ENCODE assay signal across 1 cellular context in genomic region chr20:47886454-47887041, GRCh38.
TF ChIP-seq lines count a peak whose summit lies in the region.

No MANE protein-coding gene starts in this region.

TF ChIP-seq in HepG2, 621 proteins besides CTCF, POLR2A, EP300 and RAD21 (continued from another document and continues in another):
- TF ChIP-seq ZBTB4 (CRISPR knock-in tag; IDR thresholded peaks at IDR 0.05; ENCODE audit: borderline replicate concordance), result peak; percentile 46; the same call in 1 of the 2 replicates
- TF ChIP-seq ARNT2 (CRISPR knock-in tag; IDR thresholded peaks at IDR 0.05; ENCODE audit: low read depth), result no peak
- 0 out of 2 replicates have a peak, but pooled peaks have one; percentile 42 for TF ChIP-seq TSC22D2 (CRISPR knock-in tag; IDR thresholded peaks at IDR 0.05; ENCODE audit: borderline replicate concordance)
- TF ChIP-seq, protein P1, sequence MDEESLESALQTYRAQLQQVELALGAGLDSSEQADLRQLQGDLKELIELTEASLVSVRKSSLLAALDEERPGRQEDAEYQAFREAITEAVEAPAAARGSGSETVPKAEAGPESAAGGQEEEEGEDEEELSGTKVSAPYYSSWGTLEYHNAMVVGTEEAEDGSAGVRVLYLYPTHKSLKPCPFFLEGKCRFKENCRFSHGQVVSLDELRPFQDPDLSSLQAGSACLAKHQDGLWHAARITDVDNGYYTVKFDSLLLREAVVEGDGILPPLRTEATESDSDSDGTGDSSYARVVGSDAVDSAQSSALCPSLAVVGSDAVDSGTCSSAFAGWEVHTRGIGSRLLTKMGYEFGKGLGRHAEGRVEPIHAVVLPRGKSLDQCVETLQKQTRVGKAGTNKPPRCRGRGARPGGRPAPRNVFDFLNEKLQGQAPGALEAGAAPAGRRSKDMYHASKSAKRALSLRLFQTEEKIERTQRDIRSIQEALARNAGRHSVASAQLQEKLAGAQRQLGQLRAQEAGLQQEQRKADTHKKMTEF (CRISPR knock-in tag; IDR thresholded peaks at IDR 0.05), result no peak
- no peak for TF ChIP-seq MAFG (CRISPR knock-in tag; IDR thresholded peaks at IDR 0.05)
- TF ChIP-seq NAIF1 (CRISPR knock-in tag; IDR thresholded peaks at IDR 0.05; ENCODE audit: borderline replicate concordance), result no peak
- peak; percentile 46 for TF ChIP-seq BCL6 (CRISPR knock-in tag; IDR thresholded peaks at IDR 0.05)
- TF ChIP-seq SSRP1 (CRISPR knock-in tag; IDR thresholded peaks at IDR 0.05), result no peak
- no peak for TF ChIP-seq MIER2 (CRISPR knock-in tag; IDR thresholded peaks at IDR 0.05)
- no peak for TF ChIP-seq ZNF12 (CRISPR knock-in tag; IDR thresholded peaks at IDR 0.05)
- no peak for TF ChIP-seq NCOA2 (CRISPR knock-in tag; IDR thresholded peaks at IDR 0.05)
- TF ChIP-seq PAXIP1 (CRISPR knock-in tag; conservative IDR thresholded peaks at IDR 0.05), result peak; percentile 52
- no peak for TF ChIP-seq ZNF432 (CRISPR knock-in tag; IDR thresholded peaks at IDR 0.05; ENCODE audit: borderline replicate concordance)
- no peak; the same call in 1 of the 2 replicates for TF ChIP-seq MTERF4 (CRISPR knock-in tag; IDR thresholded peaks at IDR 0.05)
- TF ChIP-seq ZNF816 (CRISPR knock-in tag; IDR thresholded peaks at IDR 0.05; ENCODE audit: borderline replicate concordance), result no peak
- TF ChIP-seq MTF1 (CRISPR knock-in tag; IDR thresholded peaks at IDR 0.05), result no peak
- TF ChIP-seq NFE2L2 (IDR thresholded peaks at IDR 0.05; ENCODE audit: low read length), result no peak
- TF ChIP-seq, protein P2, sequence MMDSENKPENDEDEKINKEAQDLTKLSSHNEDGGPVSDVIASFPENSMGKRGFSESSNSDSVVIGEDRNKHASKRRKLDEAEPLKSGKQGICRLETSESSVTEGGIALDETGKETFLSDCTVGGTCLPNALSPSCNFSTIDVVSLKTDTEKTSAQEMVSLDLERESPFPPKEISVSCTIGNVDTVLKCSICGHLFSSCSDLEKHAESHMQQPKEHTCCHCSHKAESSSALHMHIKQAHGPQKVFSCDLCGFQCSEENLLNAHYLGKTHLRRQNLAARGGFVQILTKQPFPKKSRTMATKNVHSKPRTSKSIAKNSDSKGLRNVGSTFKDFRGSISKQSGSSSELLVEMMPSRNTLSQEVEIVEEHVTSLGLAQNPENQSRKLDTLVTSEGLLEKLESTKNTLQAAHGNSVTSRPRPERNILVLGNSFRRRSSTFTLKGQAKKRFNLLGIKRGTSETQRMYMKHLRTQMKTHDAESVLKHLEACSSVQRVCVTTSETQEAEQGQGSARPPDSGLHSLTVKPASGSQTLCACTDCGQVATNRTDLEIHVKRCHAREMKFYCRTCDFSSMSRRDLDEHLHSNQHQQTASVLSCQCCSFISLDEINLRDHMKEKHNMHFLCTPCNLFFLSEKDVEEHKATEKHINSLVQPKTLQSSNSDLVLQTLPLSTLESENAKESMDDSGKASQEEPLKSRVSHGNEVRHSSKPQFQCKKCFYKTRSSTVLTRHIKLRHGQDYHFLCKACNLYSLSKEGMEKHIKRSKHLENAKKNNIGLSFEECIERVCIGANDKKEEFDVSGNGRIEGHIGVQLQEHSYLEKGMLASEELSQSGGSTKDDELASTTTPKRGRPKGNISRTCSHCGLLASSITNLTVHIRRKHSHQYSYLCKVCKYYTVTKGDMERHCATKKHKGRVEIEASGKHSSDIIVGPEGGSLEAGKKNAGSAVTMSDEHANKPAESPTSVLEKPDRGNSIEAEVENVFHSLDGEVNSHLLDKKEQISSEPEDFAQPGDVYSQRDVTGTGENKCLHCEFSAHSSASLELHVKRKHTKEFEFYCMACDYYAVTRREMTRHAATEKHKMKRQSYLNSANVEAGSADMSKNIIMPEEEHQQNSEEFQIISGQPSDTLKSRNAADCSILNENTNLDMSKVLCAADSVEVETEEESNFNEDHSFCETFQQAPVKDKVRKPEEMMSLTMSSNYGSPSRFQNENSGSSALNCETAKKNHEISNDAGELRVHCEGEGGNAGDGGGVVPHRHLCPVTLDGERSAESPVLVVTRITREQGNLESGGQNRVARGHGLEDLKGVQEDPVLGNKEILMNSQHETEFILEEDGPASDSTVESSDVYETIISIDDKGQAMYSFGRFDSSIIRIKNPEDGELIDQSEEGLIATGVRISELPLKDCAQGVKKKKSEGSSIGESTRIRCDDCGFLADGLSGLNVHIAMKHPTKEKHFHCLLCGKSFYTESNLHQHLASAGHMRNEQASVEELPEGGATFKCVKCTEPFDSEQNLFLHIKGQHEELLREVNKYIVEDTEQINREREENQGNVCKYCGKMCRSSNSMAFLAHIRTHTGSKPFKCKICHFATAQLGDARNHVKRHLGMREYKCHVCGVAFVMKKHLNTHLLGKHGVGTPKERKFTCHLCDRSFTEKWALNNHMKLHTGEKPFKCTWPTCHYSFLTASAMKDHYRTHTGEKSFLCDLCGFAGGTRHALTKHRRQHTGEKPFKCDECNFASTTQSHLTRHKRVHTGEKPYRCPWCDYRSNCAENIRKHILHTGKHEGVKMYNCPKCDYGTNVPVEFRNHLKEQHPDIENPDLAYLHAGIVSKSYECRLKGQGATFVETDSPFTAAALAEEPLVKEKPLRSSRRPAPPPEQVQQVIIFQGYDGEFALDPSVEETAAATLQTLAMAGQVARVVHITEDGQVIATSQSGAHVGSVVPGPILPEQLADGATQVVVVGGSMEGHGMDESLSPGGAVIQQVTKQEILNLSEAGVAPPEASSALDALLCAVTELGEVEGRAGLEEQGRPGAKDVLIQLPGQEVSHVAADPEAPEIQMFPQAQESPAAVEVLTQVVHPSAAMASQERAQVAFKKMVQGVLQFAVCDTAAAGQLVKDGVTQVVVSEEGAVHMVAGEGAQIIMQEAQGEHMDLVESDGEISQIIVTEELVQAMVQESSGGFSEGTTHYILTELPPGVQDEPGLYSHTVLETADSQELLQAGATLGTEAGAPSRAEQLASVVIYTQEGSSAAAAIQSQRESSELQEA (CRISPR knock-in tag; IDR thresholded peaks at IDR 0.05; ENCODE audit: not compliant biosample characterization), result no peak
- TF ChIP-seq, protein P3, sequence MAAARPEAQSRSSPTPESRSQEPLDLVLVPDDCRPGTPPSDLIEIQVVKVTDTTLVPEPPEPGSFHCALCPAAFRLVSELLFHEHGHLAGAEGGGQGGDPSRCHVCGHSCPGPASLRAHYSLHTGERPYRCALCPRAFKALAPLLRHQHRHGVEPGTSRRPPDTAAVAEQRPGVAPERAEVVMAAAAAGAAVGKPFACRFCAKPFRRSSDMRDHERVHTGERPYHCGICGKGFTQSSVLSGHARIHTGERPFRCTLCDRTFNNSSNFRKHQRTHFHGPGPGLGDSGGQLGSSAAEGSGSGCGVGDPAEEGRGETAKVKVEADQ (CRISPR knock-in tag; IDR thresholded peaks at IDR 0.05; ENCODE audit: borderline replicate concordance), result no peak
- TF ChIP-seq ZNF773 (CRISPR knock-in tag; IDR thresholded peaks at IDR 0.05; ENCODE audit: borderline replicate concordance), result no peak
- no peak for TF ChIP-seq IKZF4 (CRISPR knock-in tag; IDR thresholded peaks at IDR 0.05; ENCODE audit: borderline replicate concordance, low read depth, not compliant biosample characterization)
- TF ChIP-seq TRAFD1 (CRISPR knock-in tag; IDR thresholded peaks at IDR 0.05; ENCODE audit: borderline replicate concordance), result no peak
- TF ChIP-seq NONO (IDR thresholded peaks at IDR 0.05), result no peak
- TF ChIP-seq NONO (CRISPR knock-in tag; conservative IDR thresholded peaks at IDR 0.05), result no peak
- no peak for TF ChIP-seq ZFX (CRISPR knock-in tag; IDR thresholded peaks at IDR 0.05; ENCODE audit: low read depth)
- peak; percentile 71; the same call in 1 of the 2 replicates for TF ChIP-seq BCL3 (CRISPR knock-in tag; IDR thresholded peaks at IDR 0.05)
- no peak for TF ChIP-seq KLF12 (CRISPR knock-in tag; IDR thresholded peaks at IDR 0.05; ENCODE audit: borderline replicate concordance)
- TF ChIP-seq ZMYM4 (CRISPR knock-in tag; IDR thresholded peaks at IDR 0.05), result no peak
- TF ChIP-seq ZNF431 (CRISPR knock-in tag; IDR thresholded peaks at IDR 0.05; ENCODE audit: borderline replicate concordance, low read depth), result no peak
- TF ChIP-seq ZNF275 (CRISPR knock-in tag; IDR thresholded peaks at IDR 0.05; ENCODE audit: borderline replicate concordance), result no peak
- TF ChIP-seq ZNF564 (CRISPR knock-in tag; IDR thresholded peaks at IDR 0.05), result 0 out of 2 replicates have a peak, but pooled peaks have one; percentile 54
- 0 out of 2 replicates have a peak, but pooled peaks have one; percentile 45 for TF ChIP-seq ZNF274 (CRISPR knock-in tag; IDR thresholded peaks at IDR 0.05)
- TF ChIP-seq TBP (CRISPR knock-in tag; IDR thresholded peaks at IDR 0.05), result no peak
